Comparison of ENCODE assay signal across 1 cellular context in genomic region chr3:98786364-98786930, GRCh38.
A peak's percentile ranks its signal among the peaks of the same experiment; 100 is the strongest.
TF ChIP-seq lines count a peak whose summit lies in the region.

No MANE protein-coding gene starts in this region.

TF ChIP-seq in HepG2, 621 proteins besides CTCF, POLR2A, EP300 and RAD21 (continued from another document and continues in another):
- TF ChIP-seq NONO (IDR thresholded peaks at IDR 0.05) (no peak), NONO (CRISPR knock-in tag; conservative IDR thresholded peaks at IDR 0.05) (peak; percentile 79), CSRNP1 (CRISPR knock-in tag; IDR thresholded peaks at IDR 0.05) (no peak), ZSCAN29 (CRISPR knock-in tag; conservative IDR thresholded peaks at IDR 0.05) (0 out of 2 replicates have a peak, but pooled peaks have one; percentile 42), TAF15 (IDR thresholded peaks at IDR 0.05; ENCODE audit: low read depth, low read length, poor library complexity, severe bottlenecking) (no peak), ZNF616 (CRISPR knock-in tag; IDR thresholded peaks at IDR 0.05; ENCODE audit: low read depth) (no peak), KAT7 (CRISPR knock-in tag; IDR thresholded peaks at IDR 0.05; ENCODE audit: borderline replicate concordance) (no peak), ZNF800 (CRISPR knock-in tag; IDR thresholded peaks at IDR 0.05) (0 out of 2 replicates have a peak, but pooled peaks have one; percentile 23), ZKSCAN5 (CRISPR knock-in tag; IDR thresholded peaks at IDR 0.05) (peak; percentile 78; the same call in 1 of the 2 replicates), FOSL2 (CRISPR knock-in tag; IDR thresholded peaks at IDR 0.05) (peak; percentile 66), ZNF343 (CRISPR knock-in tag; IDR thresholded peaks at IDR 0.05) (no peak), SMARCC2 (IDR thresholded peaks at IDR 0.05) (no peak), TMF1 (CRISPR knock-in tag; IDR thresholded peaks at IDR 0.05; ENCODE audit: low read depth) (no peak), ZNF569 (CRISPR knock-in tag; IDR thresholded peaks at IDR 0.05; ENCODE audit: borderline replicate concordance) (no peak), MTA1 (CRISPR knock-in tag; IDR thresholded peaks at IDR 0.05; ENCODE audit: borderline replicate concordance) (no peak; the same call in 1 of the 2 replicates), BRD4 (CRISPR knock-in tag; IDR thresholded peaks at IDR 0.05) (no peak), ZNF652 (CRISPR knock-in tag; IDR thresholded peaks at IDR 0.05; ENCODE audit: borderline replicate concordance, low read depth) (no peak), ARID3A (IDR thresholded peaks at IDR 0.05; ENCODE audit: low read depth, low read length) (0 out of 2 replicates have a peak, but pooled peaks have one; percentile 17), HOMEZ (CRISPR knock-in tag; IDR thresholded peaks at IDR 0.05; ENCODE audit: low read depth) (peak; percentile 65; the same call in 1 of the 2 replicates), IKZF4 (CRISPR knock-in tag; IDR thresholded peaks at IDR 0.05; ENCODE audit: borderline replicate concordance, low read depth, not compliant biosample characterization) (no peak), FOXA1 (IDR thresholded peaks at IDR 0.05) (no peak), FOXA1 (CRISPR knock-in tag; IDR thresholded peaks at IDR 0.05) (peak; percentile 42; the same call in 1 of the 2 replicates), TEF (CRISPR knock-in tag; IDR thresholded peaks at IDR 0.05) (0 out of 2 replicates have a peak, but pooled peaks have one; percentile 60), ZNF503 (CRISPR knock-in tag; IDR thresholded peaks at IDR 0.05) (0 out of 2 replicates have a peak, but pooled peaks have one; percentile 28), SOX5 (CRISPR knock-in tag; IDR thresholded peaks at IDR 0.05; ENCODE audit: borderline replicate concordance) (peak; percentile 65), THRA (CRISPR knock-in tag; IDR thresholded peaks at IDR 0.05; ENCODE audit: borderline replicate concordance) (peak; percentile 70; the same call in 1 of the 2 replicates), NCOR1 (IDR thresholded peaks at IDR 0.05; ENCODE audit: borderline replicate concordance, low read length) (peak; percentile 77; the same call in 1 of the 2 replicates), ZNF644 (CRISPR knock-in tag; IDR thresholded peaks at IDR 0.05; ENCODE audit: low read depth) (peak; percentile 92; the same call in 1 of the 2 replicates), ZNF263 (CRISPR knock-in tag; IDR thresholded peaks at IDR 0.05) (no peak), SAP130 (CRISPR knock-in tag; IDR thresholded peaks at IDR 0.05; ENCODE audit: low read depth) (peak; percentile 51; the same call in 1 of the 2 replicates), ZNF496 (CRISPR knock-in tag; IDR thresholded peaks at IDR 0.05; ENCODE audit: insufficient replicate concordance) (no peak), ZNF878 (CRISPR knock-in tag; IDR thresholded peaks at IDR 0.05) (peak; percentile 21; the same call in 1 of the 2 replicates), MAX (IDR thresholded peaks at IDR 0.05) (peak; percentile 45; the same call in 1 of the 2 replicates), POLR2G (IDR thresholded peaks at IDR 0.05; ENCODE audit: low read depth, low read length) (no peak), ZNF678 (CRISPR knock-in tag; IDR thresholded peaks at IDR 0.05) (no peak), HNF4G (IDR thresholded peaks at IDR 0.05; ENCODE audit: borderline replicate concordance, low read depth, low read length) (peak; percentile 88), HNF4G (CRISPR knock-in tag; IDR thresholded peaks at IDR 0.05; ENCODE audit: borderline replicate concordance, low read depth) (peak; percentile 82; the same call in 1 of the 2 replicates), MLX (CRISPR knock-in tag; IDR thresholded peaks at IDR 0.05) (peak; percentile 29; the same call in 1 of the 2 replicates), SKIL (CRISPR knock-in tag; IDR thresholded peaks at IDR 0.05; ENCODE audit: borderline replicate concordance) (peak; percentile 66), ATF7 (IDR thresholded peaks at IDR 0.05) (peak; percentile 21; the same call in 1 of the 2 replicates), ATF7 (CRISPR knock-in tag; IDR thresholded peaks at IDR 0.05) (no peak; the same call in 1 of the 2 replicates), PHF5A (CRISPR knock-in tag; IDR thresholded peaks at IDR 0.05; ENCODE audit: low read depth, unreplicated experiment) (no peak), BORCS8-MEF2B (CRISPR knock-in tag; IDR thresholded peaks at IDR 0.05) (no peak), HDAC2 (CRISPR knock-in tag; IDR thresholded peaks at IDR 0.05) (peak; percentile 90), RXRA (CRISPR knock-in tag; IDR thresholded peaks at IDR 0.05) (peak; percentile 91; the same call in 1 of the 2 replicates), KLF6 (CRISPR knock-in tag; IDR thresholded peaks at IDR 0.05) (0 out of 2 replicates have a peak, but pooled peaks have one; percentile 32), KMT2A (CRISPR knock-in tag; IDR thresholded peaks at IDR 0.05) (0 out of 2 replicates have a peak, but pooled peaks have one; percentile 22), ZNF274 (CRISPR knock-in tag; IDR thresholded peaks at IDR 0.05) (no peak), RARA (CRISPR knock-in tag; IDR thresholded peaks at IDR 0.05) (peak; percentile 72), ZNF230 (CRISPR knock-in tag; IDR thresholded peaks at IDR 0.05) (no peak), ZNF33A (CRISPR knock-in tag; IDR thresholded peaks at IDR 0.05; ENCODE audit: borderline replicate concordance) (no peak), TBX3 (IDR thresholded peaks at IDR 0.05; ENCODE audit: borderline replicate concordance) (peak; percentile 46; the same call in 1 of the 2 replicates)
